In genomic region chr12:28563286-28563685, GRCh38 we compare ENCODE assay signal across 15 cellular contexts.
"Had no signal": no experiment of that assay in that cellular context is flagged by ENCODE, and none has a peak within 500 bp of the region (broad histone marks: within the 10 kb centered on the region; RNA-seq: fewer than 3 reads in every experiment).

No MANE protein-coding gene starts in this region.

- H3K4me3 ChIP-seq: colonic mucosa, lung, skin epidermis had no signal

- H3K4me3 Mint-ChIP-seq: activated CD8-positive, alpha-beta T cell treated with anti-CD3 and anti-CD28 coated beads for 36 hours; activated naive CD8-positive, alpha-beta T cell treated with anti-CD3 and anti-CD28 coated beads, Interleukin-2, amount 10 ng/mL, durations not matched to agents 7 days and 5 days; activated T-cell treated with anti-CD3 and anti-CD28 coated beads, Interleukin-2, amount 50 U/mL, for 72 hours; immature natural killer cell; naive thymus-derived CD4-positive, alpha-beta T cell; stimulated activated memory B cell treated with anti-CD40 and anti-IgM and Interleukin-4, amounts not matched to agents 10 μg/mL and 1 μg/mL and 100 μg/mL, for 72 hours had no signal

- H3K27ac Mint-ChIP-seq: activated CD8-positive, alpha-beta T cell treated with anti-CD3 and anti-CD28 coated beads for 36 hours; activated naive CD8-positive, alpha-beta T cell treated with anti-CD3 and anti-CD28 coated beads, Interleukin-2, amount 10 ng/mL, durations not matched to agents 7 days and 5 days; activated T-cell treated with anti-CD3 and anti-CD28 coated beads, Interleukin-2, amount 50 U/mL, for 72 hours; immature natural killer cell; naive thymus-derived CD4-positive, alpha-beta T cell; stimulated activated memory B cell treated with anti-CD40 and anti-IgM and Interleukin-4, amounts not matched to agents 10 μg/mL and 1 μg/mL and 100 μg/mL, for 72 hours had no signal

- H3K4me1 Mint-ChIP-seq: activated naive CD8-positive, alpha-beta T cell treated with anti-CD3 and anti-CD28 coated beads, Interleukin-2, amount 10 ng/mL, durations not matched to agents 7 days and 5 days; immature natural killer cell; naive thymus-derived CD4-positive, alpha-beta T cell; stimulated activated memory B cell treated with anti-CD40 and anti-IgM and Interleukin-4, amounts not matched to agents 10 μg/mL and 1 μg/mL and 100 μg/mL, for 72 hours had no signal

- H3K9me3 Mint-ChIP-seq: activated CD8-positive, alpha-beta T cell treated with anti-CD3 and anti-CD28 coated beads for 36 hours; immature natural killer cell; stimulated activated memory B cell treated with anti-CD40 and anti-IgM and Interleukin-4, amounts not matched to agents 10 μg/mL and 1 μg/mL and 100 μg/mL, for 72 hours had no signal

- H3K27ac ChIP-seq: colonic mucosa, foreskin keratinocyte, neutrophil had no signal

- H3K27me3 ChIP-seq: colonic mucosa, foreskin keratinocyte, neutrophil had no signal

- ATAC-seq: activated CD8-positive, alpha-beta T cell treated with anti-CD3 and anti-CD28 coated beads for 36 hours; activated T-cell treated with anti-CD3 and anti-CD28 coated beads, Interleukin-2, amount 50 U/mL, for 72 hours; foreskin keratinocyte; left colon; naive thymus-derived CD4-positive, alpha-beta T cell; stimulated activated memory B cell treated with anti-CD40 and anti-IgM and Interleukin-4, amounts not matched to agents 10 μg/mL and 1 μg/mL and 100 μg/mL, for 72 hours had no signal

- H3K27me3 Mint-ChIP-seq: activated CD8-positive, alpha-beta T cell treated with anti-CD3 and anti-CD28 coated beads for 36 hours; activated naive CD8-positive, alpha-beta T cell treated with anti-CD3 and anti-CD28 coated beads, Interleukin-2, amount 10 ng/mL, durations not matched to agents 7 days and 5 days; naive thymus-derived CD4-positive, alpha-beta T cell; stimulated activated memory B cell treated with anti-CD40 and anti-IgM and Interleukin-4, amounts not matched to agents 10 μg/mL and 1 μg/mL and 100 μg/mL, for 72 hours had no signal

- H3K9me3 ChIP-seq: colonic mucosa, neutrophil had no signal

- H3K36me3 ChIP-seq: colonic mucosa, neutrophil had no signal

- H3K4me1 ChIP-seq: colonic mucosa, foreskin keratinocyte had no signal

- DNase-seq: activated CD8-positive, alpha-beta memory T cell treated with anti-CD3 and anti-CD28 coated beads, Interleukin-2, amount 50 U/mL, for 4 hours; activated CD8-positive, alpha-beta T cell treated with anti-CD3 and anti-CD28 coated beads for 36 hours; activated naive CD8-positive, alpha-beta T cell treated with anti-CD3 and anti-CD28 coated beads, Interleukin-2, amount 10 ng/mL, durations not matched to agents 7 days and 5 days; activated T-cell treated with anti-CD3 and anti-CD28 coated beads, Interleukin-2, amount 50 U/mL, for 72 hours; colonic mucosa; effector CD4-positive, alpha-beta T cell; foreskin keratinocyte; immature natural killer cell; left colon; naive thymus-derived CD4-positive, alpha-beta T cell; posterior cingulate gyrus had no signal
